ENCODE assay signal across 33 cellular contexts in genomic region chr4:21954406-21954805, GRCh38. TPM values are rescaled to one million over a fixed set of nuclear protein-coding genes. Genes with fewer than 3 reads are reported as not detected.
"Had no signal": no experiment of that assay in that cellular context is flagged by ENCODE, and none has a peak within 500 bp of the region (broad histone marks: within the 10 kb centered on the region; RNA-seq: fewer than 3 reads in every experiment).

No MANE protein-coding gene starts in this region.

- DNase-seq: Karpas-422, MM.1S, MV-4-11, NCI-H1417 treated with DMSO at 0.1 percent for 48 hours, NCI-H1436 treated with DMSO at 0.1 percent for 48 hours, NCI-H1694 treated with DMSO at 0.1 percent for 48 hours, NCI-H187 treated with DMSO at 0.1 percent for 48 hours, NCI-H2029, NCI-H2171 treated with DMSO at 0.1 percent for 48 hours, NCI-H2227 treated with DMSO at 0.1 percent for 48 hours, NCI-H345, NCI-H510A treated with DMSO at 0.1 percent for 48 hours, NCI-H524 treated with DMSO at 0.1 percent for 48 hours, NCI-H526 treated with DMSO at 0.1 percent for 48 hours, NCI-H774, PC-9, SHP77, SIG-M5, SJCRH30, T-cell, T-helper 17 cell had no signal

- H3K9me3 ChIP-seq: SJCRH30 had no signal

- H3K9ac ChIP-seq: KMS-11 had no signal

- H3K4me1 ChIP-seq: SJCRH30 had no signal

- H3K27me3 ChIP-seq: SJCRH30 had no signal

- H3K27ac ChIP-seq: KMS-11, PC-9, RWPE1, SJCRH30, SK-N-MC had no signal

- FAIRE-seq: RCC 7860 had no signal

- ATAC-seq: Panc1, Right ventricle myocardium inferior, T-cell, T-helper 17 cell had no signal

- H3K4me2 ChIP-seq: KMS-11, PC-9 had no signal

- H3K36me3 ChIP-seq: SJCRH30 had no signal

- H3K4me3 ChIP-seq: PC-9, SJCRH30, SK-N-MC had no signal

- H2AFZ ChIP-seq: PC-9 had no signal

RNA-seq across cellular contexts. Expression of gene KCNIP4, which starts 5.8 kb away (rescaled TPM):
- total RNA-seq: LHCN-M2; NCI-H460; OCI-LY7; PC-9; Right ventricle myocardium inferior; RPMI7951; SK-MEL-5; T-cell; T-helper 1 cell treated with Interleukin-12 subunit alpha and Interleukin-12 subunit beta and Interleukin-4 antibody, amounts not matched to agents 30 ng/mL and 1 ng/mL, for 36 hours; T-helper 17 cell had no signal
